In genomic region chr10:62498271-62498670, GRCh38 we compare ENCODE assay signal across 20 cellular contexts.
DNase-seq lines count a peak whose midpoint lies in the region.
"Had no signal": no experiment of that assay in that cellular context is flagged by ENCODE, and none has a peak within 500 bp of the region (broad histone marks: within the 10 kb centered on the region; RNA-seq: fewer than 3 reads in every experiment).

No MANE protein-coding gene starts in this region.

- in situ Hi-C loops in SK-MEL-5 (cut with HindIII; ENCODE audit: low pct_unique_long_range_greater_than_20kb, low sequenced_read_pairs) = no loop called here

- DNase-seq in COLO829 (ENCODE audit: low spot score) = peak; percentile 67
- peak; percentile 94 for DNase-seq in SK-MEL-5 (ENCODE audit: low read depth, low spot score)
- DNase-seq in foreskin melanocyte = peak; percentile 97
- peak; percentile 19 for DNase-seq in pons (ENCODE audit: low spot score)
- no peak for DNase-seq in NAMALWA (ENCODE audit: low spot score)
- DNase-seq in SHP77 (lab: John Stamatoyannopoulos, UW) = no peak
- DNase-seq in GM19238 (ENCODE audit: insufficient read length, low spot score) = no peak
- DNase-seq: 8988T; ACHN; AML-193; BE2C; Calu3; CD4-positive, alpha-beta T cell; CD8-positive, alpha-beta memory T cell; COR-L47; DMS53; DMS79 treated with DMSO at 0.1 percent for 48 hours; GF-D8; GOT3; HFFc6 had no signal

Comparison
In these comparisons a context has a peak if more than half of its experiments do, and no peak if none do; other contexts are left out.
1. DNase-seq: peak in COLO829 (single experiment), SK-MEL-5 (single experiment), foreskin melanocyte (single experiment) and pons (single experiment); none in NAMALWA (single experiment), SHP77 (0 of 2) and GM19238 (single experiment).